ENCODE assay signal across 9 cellular contexts in the genomic region with DNA sequence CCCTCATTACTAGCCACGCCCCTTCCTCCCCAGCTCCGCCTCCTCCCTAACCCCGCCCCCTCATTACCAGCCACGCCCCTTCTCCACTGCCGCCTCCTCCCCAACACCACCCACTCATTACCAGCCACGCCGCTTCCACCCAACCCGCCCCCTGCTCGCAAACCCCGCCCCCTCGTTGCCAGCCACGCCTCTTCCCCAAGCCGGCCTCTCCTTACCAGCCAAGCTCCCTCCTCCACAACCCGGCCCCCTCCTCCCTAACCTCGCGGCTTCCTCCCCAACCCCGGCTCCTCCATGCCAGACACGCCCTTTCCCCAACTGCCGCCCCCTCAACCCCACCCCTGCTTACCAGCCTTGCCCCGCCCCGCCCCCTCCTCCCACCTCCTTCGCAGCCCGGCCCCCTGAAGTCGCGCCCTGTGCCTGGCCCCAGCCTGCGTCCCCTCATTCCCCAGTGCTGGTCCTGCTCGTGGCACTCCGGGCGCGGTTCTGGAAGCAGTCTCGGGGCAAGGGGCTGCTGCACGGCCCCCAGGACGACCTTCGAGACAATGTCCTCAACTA. TPM values are rescaled to one million over a fixed set of nuclear protein-coding genes. Genes with fewer than 3 reads are reported as not detected.
DNase-seq lines count a peak whose midpoint lies in the region; ATAC-seq and TF ChIP-seq lines count a peak whose summit lies in the region.
"Had no signal": no experiment of that assay in that cellular context is flagged by ENCODE, and none has a peak within 500 bp of the region (broad histone marks: within the 10 kb centered on the region; RNA-seq: fewer than 3 reads in every experiment).

No MANE protein-coding gene starts in this region.

- peaks cover 0 to 5% (median 0%) of the 10 kb centered on the region in 7 donors for H3K9me3 Mint-ChIP-seq in CD4-positive, CD25-positive, alpha-beta regulatory T cell
- H3K9me3 Mint-ChIP-seq in WTC11 = no peaks in the 10 kb centered on the region

- no peak overlapping the region for H3K4me3 ChIP-seq in CD4-positive, CD25-positive, alpha-beta regulatory T cell (ENCODE audit: low read depth, low read length)
- no peak overlapping the region for H3K4me3 ChIP-seq in HL-60 (replicated peaks; ENCODE audit: insufficient read depth, low read length)
- H3K4me3 ChIP-seq in effector memory CD4-positive, alpha-beta T cell (ENCODE audit: insufficient read depth, low read depth, low read length, poor library complexity, severe bottlenecking) = no peak overlapping the region

- H3K27me3 Mint-ChIP-seq in CD4-positive, CD25-positive, alpha-beta regulatory T cell = peaks cover 6% of the 10 kb centered on the region
- H3K27me3 Mint-ChIP-seq in WTC11 (ENCODE audit: low read depth) = peaks cover 3% of the 10 kb centered on the region
- H3K27me3 Mint-ChIP-seq: activated naive CD8-positive, alpha-beta T cell had no signal

- POLR2A ChIA-PET in WTC11 (lab: Charles Lee) = interaction anchor here (0.5 to 1.2 kb wide), 3 partner anchors 9 to 22 kb away, joined by 3 to 6 read pairs (median 3); a partner anchor contains a TSS

- ATAC-seq in CD4-positive, CD25-positive, alpha-beta regulatory T cell (ENCODE audit: low read depth in 2 of 2) = peak; percentile 3 to 10
- peak; percentile 78 for ATAC-seq in WTC11
- no peak for ATAC-seq in HG03442 (IDR thresholded peaks at IDR 0.05; ENCODE audit: unreplicated experiment)

- no peaks in the 10 kb centered on the region for H3K36me3 ChIP-seq in CD4-positive, CD25-positive, alpha-beta regulatory T cell (ENCODE audit: control insufficient read depth, insufficient read depth, low read length)
- no peaks in the 10 kb centered on the region for H3K36me3 ChIP-seq in effector memory CD4-positive, alpha-beta T cell (ENCODE audit: control insufficient read depth, insufficient read depth, low read length)

- CTCF ChIA-PET in WTC11 (lab: Charles Lee) = interaction anchor here (0.6 to 2.4 kb wide), 22 partner anchors 9 to 507 kb away, joined by 3 to 21 read pairs (median 4); a partner anchor contains a TSS

- H3K4me3 Mint-ChIP-seq in CD4-positive, CD25-positive, alpha-beta regulatory T cell = no peak overlapping the region
- H3K4me3 Mint-ChIP-seq in WTC11 = no peak overlapping the region
- H3K4me3 Mint-ChIP-seq: activated naive CD8-positive, alpha-beta T cell had no signal

- H3K4me1 Mint-ChIP-seq in CD4-positive, CD25-positive, alpha-beta regulatory T cell = peaks cover 0 to 10% (median 4%) of the 10 kb centered on the region in 4 donors
- no peaks in the 10 kb centered on the region for H3K4me1 Mint-ChIP-seq in WTC11

- no peak overlapping the region for H3K27ac ChIP-seq in CD4-positive, CD25-positive, alpha-beta regulatory T cell (ENCODE audit: insufficient read depth, low read length, poor library complexity, severe bottlenecking)
- no peak overlapping the region for H3K27ac ChIP-seq in HL-60 (replicated peaks)
- H3K27ac ChIP-seq in effector memory CD4-positive, alpha-beta T cell (ENCODE audit: insufficient read depth, low read length, poor library complexity, severe bottlenecking) = no peak overlapping the region

- TF ChIP-seq CTCF in HL-60 (IDR thresholded peaks at IDR 0.05; ENCODE audit: insufficient read depth, low read length) (no peak), WTC11 (IDR thresholded peaks at IDR 0.05) (no peak)

- H3K4me1 ChIP-seq in CD4-positive, CD25-positive, alpha-beta regulatory T cell (ENCODE audit: control insufficient read depth, insufficient read depth, low read length, poor library complexity, severe bottlenecking) = peaks cover 7% of the 10 kb centered on the region
- H3K4me1 ChIP-seq in effector memory CD4-positive, alpha-beta T cell (ENCODE audit: control insufficient read depth, insufficient read depth, low read length, poor library complexity, severe bottlenecking) = peaks cover 4% of the 10 kb centered on the region

- H3K9me3 ChIP-seq in CD4-positive, CD25-positive, alpha-beta regulatory T cell (ENCODE audit: control insufficient read depth in 2 of 2, low read length in 2 of 2) = no peaks in the 10 kb centered on the region
- no peaks in the 10 kb centered on the region for H3K9me3 ChIP-seq in effector memory CD4-positive, alpha-beta T cell (ENCODE audit: control insufficient read depth, low read length)

- peak; percentile 48 to 50 (median 49) for DNase-seq in CD4-positive, CD25-positive, alpha-beta regulatory T cell
- peak; percentile 62 to 67 for DNase-seq in HL-60 (ENCODE audit: low read depth in 1 of 2, low spot score in 1 of 2)
- peak; percentile 90 for DNase-seq in WTC11 (ENCODE audit: low spot score)
- peak; percentile 78 for DNase-seq in germinal center (ENCODE audit: low spot score)
- DNase-seq in stimulated activated CD4-positive, alpha-beta T cell treated with anti-CD3 and anti-CD28 coated beads, TNF-alpha, amount 100 ng/mL, for 4 hours (ENCODE audit: low read depth in 3 of 3) = peak in 2 of 3 experiments; percentile 42 to 52
- DNase-seq in NCI-H1436 (lab: John Stamatoyannopoulos, UW) = no peak
- no peak for DNase-seq in effector memory CD4-positive, alpha-beta T cell

- no peaks in the 10 kb centered on the region for H3K27me3 ChIP-seq in CD4-positive, CD25-positive, alpha-beta regulatory T cell (ENCODE audit: control insufficient read depth, insufficient read depth, low read length)
- no peaks in the 10 kb centered on the region for H3K27me3 ChIP-seq in HL-60 (ENCODE audit: insufficient read depth, poor library complexity, severe bottlenecking)
- no peaks in the 10 kb centered on the region for H3K27me3 ChIP-seq in effector memory CD4-positive, alpha-beta T cell (replicated peaks; ENCODE audit: control insufficient read depth, insufficient read depth, low read length, poor library complexity, severe bottlenecking)

- no peaks in the 10 kb centered on the region for H3K36me3 Mint-ChIP-seq in CD4-positive, CD25-positive, alpha-beta regulatory T cell
- H3K36me3 Mint-ChIP-seq in WTC11 = no peaks in the 10 kb centered on the region
- H3K36me3 Mint-ChIP-seq: activated naive CD8-positive, alpha-beta T cell had no signal

- no peak overlapping the region for H3K27ac Mint-ChIP-seq in CD4-positive, CD25-positive, alpha-beta regulatory T cell
- no peak overlapping the region for H3K27ac Mint-ChIP-seq in WTC11
- H3K27ac Mint-ChIP-seq: activated naive CD8-positive, alpha-beta T cell had no signal

TF ChIP-seq in WTC11, 78 proteins besides CTCF, POLR2A, EP300 and RAD21:
- no peak for TF ChIP-seq JUN (CRISPR knock-in tag; IDR thresholded peaks at IDR 0.05)
- no peak for TF ChIP-seq FOXK1 (CRISPR knock-in tag; IDR thresholded peaks at IDR 0.05)

RNA-seq across cellular contexts. Expression of a gene that starts 7.2 kb away (rescaled TPM):
- not detected for total RNA-seq in CD4-positive, CD25-positive, alpha-beta regulatory T cell
- under 1 TPM in 1 of 4 donors, not detected in 3; 0.14 TPM for polyA plus RNA-seq in CD4-positive, CD25-positive, alpha-beta regulatory T cell
- total RNA-seq in WTC11 (2021) = 9.8 to 12.1 TPM (median 10.7 TPM) in 3 replicates

RNA-seq across cellular contexts. Expression of a gene that starts 21.6 kb away (rescaled TPM):
- total RNA-seq in CD4-positive, CD25-positive, alpha-beta regulatory T cell = 0.17 TPM
- polyA plus RNA-seq in CD4-positive, CD25-positive, alpha-beta regulatory T cell = not detected
- 0.41 to 0.76 TPM (median 0.46 TPM) in 3 replicates for total RNA-seq in WTC11 (2021)

RNA-seq across cellular contexts. Expression of a gene that starts 24.4 kb away (rescaled TPM):
- 7.9 TPM for total RNA-seq in CD4-positive, CD25-positive, alpha-beta regulatory T cell
- 1 to 10 TPM; 3.3 to 4.9 (median 3.9) TPM for polyA plus RNA-seq in CD4-positive, CD25-positive, alpha-beta regulatory T cell
- 15.5 to 31.2 TPM (median 15.6 TPM) in 3 replicates for total RNA-seq in WTC11 (2021)

Comparison
In these comparisons a context has a peak if more than half of its experiments do, and no peak if none do; other contexts are left out.
1. DNase-seq: peak in CD4-positive, CD25-positive, alpha-beta regulatory T cell (3 of 3), HL-60 (2 of 2), WTC11 (single experiment), germinal center (single experiment) and stimulated activated CD4-positive, alpha-beta T cell treated with anti-CD3 and anti-CD28 coated beads, TNF-alpha, amount 100 ng/mL, for 4 hours (2 of 3); none in NCI-H1436 (single experiment) and effector memory CD4-positive, alpha-beta T cell (0 of 3).